Comparison of ENCODE assay signal across 18 cellular contexts in the genomic region with DNA sequence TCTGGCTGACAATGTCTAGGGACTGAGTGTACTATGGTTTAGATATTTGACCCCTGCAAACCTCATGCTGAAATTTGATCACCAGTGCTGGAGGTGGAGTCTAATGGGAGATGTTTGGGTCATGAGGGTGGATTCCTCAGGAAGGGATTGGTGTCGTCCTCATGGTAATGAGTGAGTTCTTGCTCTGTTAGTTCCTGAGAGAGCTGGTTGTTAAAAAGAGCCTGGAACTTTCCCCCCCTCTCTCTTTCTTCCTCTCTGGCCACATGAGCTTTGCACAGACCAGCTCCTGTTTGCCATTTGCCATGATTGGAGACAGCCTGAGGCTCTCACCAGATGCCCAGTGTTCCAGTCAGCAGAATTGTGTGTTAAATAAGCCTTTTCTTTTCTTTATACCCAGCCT. TPM values are rescaled to one million over a fixed set of nuclear protein-coding genes. Genes with fewer than 3 reads are reported as not detected.
DNase-seq lines count a peak whose midpoint lies in the region; ATAC-seq and TF ChIP-seq lines count a peak whose summit lies in the region.
"Had no signal": no experiment of that assay in that cellular context is flagged by ENCODE, and none has a peak within 500 bp of the region (broad histone marks: within the 10 kb centered on the region; RNA-seq: fewer than 3 reads in every experiment).

No MANE protein-coding gene starts in this region.

- no peaks in the 10 kb centered on the region; the same call in 1 of the 2 replicates for H3K27me3 ChIP-seq in SJCRH30
- no peaks in the 10 kb centered on the region for H3K27me3 ChIP-seq in smooth muscle cell (ENCODE audit: low read depth)
- H3K27me3 ChIP-seq: colonic mucosa, hepatocyte had no signal

- no peak overlapping the region for H3K4me2 ChIP-seq in smooth muscle cell
- H3K4me2 ChIP-seq: hepatocyte had no signal

- 56% methylated on average over 1 of the region's 1 CpG for WGBS in smooth muscle cell (ENCODE audit: low lambda C conversion rate)

- no peak for ATAC-seq in GM19035 (IDR thresholded peaks at IDR 0.05; ENCODE audit: unreplicated experiment)
- ATAC-seq: left lobe of liver had no signal

- no peak overlapping the region for H3K4me3 ChIP-seq in SJCRH30
- no peak overlapping the region for H3K4me3 ChIP-seq in smooth muscle cell
- H3K4me3 ChIP-seq: colonic mucosa, hepatocyte had no signal

- no peaks in the 10 kb centered on the region for H3K79me2 ChIP-seq in smooth muscle cell (ENCODE audit: low read depth)
- H3K79me2 ChIP-seq: hepatocyte had no signal

- H3K36me3 ChIP-seq in SJCRH30 = no peaks in the 10 kb centered on the region
- H3K36me3 ChIP-seq in smooth muscle cell (ENCODE audit: low read depth) = peaks cover 5% of the 10 kb centered on the region
- H3K36me3 ChIP-seq: colonic mucosa had no signal

- no peak overlapping the region for H2AFZ ChIP-seq in smooth muscle cell (ENCODE audit: low read depth)
- H2AFZ ChIP-seq: hepatocyte had no signal

- no peak overlapping the region for H3K9ac ChIP-seq in smooth muscle cell (ENCODE audit: low read depth)

- H3K9me3 ChIP-seq in SJCRH30 (replicated peaks) (peaks cover 4% of the 10 kb centered on the region; the same call in 1 of the 2 replicates), smooth muscle cell (replicated peaks; ENCODE audit: low read depth) (no peaks in the 10 kb centered on the region)
- H3K9me3 ChIP-seq: colonic mucosa had no signal

- H3K27ac ChIP-seq in SJCRH30 (no peak overlapping the region), smooth muscle cell (ENCODE audit: low read depth) (no peak overlapping the region)
- H3K27ac ChIP-seq: colonic mucosa, hepatocyte had no signal

- DNase-seq in ELR (ENCODE audit: low read depth) = peak; percentile 53
- DNase-seq in SJCRH30 = peak; percentile 8 to 49
- peak; percentile 68 for DNase-seq in fibroblast of peridontal ligament (ENCODE audit: extremely low read depth)
- DNase-seq in renal cortical epithelial cell (ENCODE audit: low read depth) = peak; percentile 70
- no peak for DNase-seq in stimulated activated naive CD4-positive, alpha-beta T cell treated with Interleukin-2 at 50 U/mL for 16 hours (lab: John Stamatoyannopoulos, UW)
- no peak for DNase-seq in NCI-H2107 treated with DMSO at 0.1 percent for 48 hours (lab: John Stamatoyannopoulos, UW; ENCODE audit: unreplicated experiment)
- no peak for DNase-seq in smooth muscle cell (lab: John Stamatoyannopoulos, UW; ENCODE audit: unreplicated experiment)
- DNase-seq: activated B cell treated with CpG ODN at 0.5 μM for 24 hours; activated effector memory CD4-positive, alpha-beta T cell treated with Interleukin-2 at 50 U/mL for 16 hours; aorta; colonic mucosa; Kasumi-1; naive B cell; NCI-H1436 treated with DMSO at 0.1 percent for 48 hours; NCI-H526 treated with DMSO at 0.1 percent for 48 hours had no signal

- no peaks in the 10 kb centered on the region for H3F3A ChIP-seq in smooth muscle cell (ENCODE audit: low read depth)

- H3K4me1 ChIP-seq in SJCRH30 (peaks cover 13% of the 10 kb centered on the region), smooth muscle cell (ENCODE audit: low read depth) (no peaks in the 10 kb centered on the region)
- H3K4me1 ChIP-seq: colonic mucosa had no signal

- no peaks in the 10 kb centered on the region for H4K20me1 ChIP-seq in smooth muscle cell (ENCODE audit: low read depth)

- no peak for TF ChIP-seq CTCF in smooth muscle cell (IDR thresholded peaks at IDR 0.05; ENCODE audit: borderline replicate concordance, insufficient read depth, poor library complexity, severe bottlenecking)

RNA-seq across cellular contexts. Expression of gene CNIH3, which starts 36.6 kb away (rescaled TPM):
- total RNA-seq in SJCRH30 (2014; rRNA removed; shearing (Covaris generic)) = 0.49 and 0.61 TPM in 2 replicates
- 2.5 and 3.3 TPM in 2 replicates for total RNA-seq in renal cortical epithelial cell
- total RNA-seq in smooth muscle cell = 5.3 and 8.0 TPM in 2 replicates
- polyA plus RNA-seq in smooth muscle cell = 6.6 and 7.2 TPM in 2 replicates

Comparison
In these comparisons a context has a peak if more than half of its experiments do, and no peak if none do; other contexts are left out.
1. DNase-seq: peak in ELR (single experiment), SJCRH30 (2 of 2), fibroblast of peridontal ligament (single experiment) and renal cortical epithelial cell (single experiment); none in stimulated activated naive CD4-positive, alpha-beta T cell treated with Interleukin-2 at 50 U/mL for 16 hours (single experiment), NCI-H2107 treated with DMSO at 0.1 percent for 48 hours (single experiment) and smooth muscle cell (single experiment).